ENCODE assay signal across 8 cellular contexts in the genomic region with DNA sequence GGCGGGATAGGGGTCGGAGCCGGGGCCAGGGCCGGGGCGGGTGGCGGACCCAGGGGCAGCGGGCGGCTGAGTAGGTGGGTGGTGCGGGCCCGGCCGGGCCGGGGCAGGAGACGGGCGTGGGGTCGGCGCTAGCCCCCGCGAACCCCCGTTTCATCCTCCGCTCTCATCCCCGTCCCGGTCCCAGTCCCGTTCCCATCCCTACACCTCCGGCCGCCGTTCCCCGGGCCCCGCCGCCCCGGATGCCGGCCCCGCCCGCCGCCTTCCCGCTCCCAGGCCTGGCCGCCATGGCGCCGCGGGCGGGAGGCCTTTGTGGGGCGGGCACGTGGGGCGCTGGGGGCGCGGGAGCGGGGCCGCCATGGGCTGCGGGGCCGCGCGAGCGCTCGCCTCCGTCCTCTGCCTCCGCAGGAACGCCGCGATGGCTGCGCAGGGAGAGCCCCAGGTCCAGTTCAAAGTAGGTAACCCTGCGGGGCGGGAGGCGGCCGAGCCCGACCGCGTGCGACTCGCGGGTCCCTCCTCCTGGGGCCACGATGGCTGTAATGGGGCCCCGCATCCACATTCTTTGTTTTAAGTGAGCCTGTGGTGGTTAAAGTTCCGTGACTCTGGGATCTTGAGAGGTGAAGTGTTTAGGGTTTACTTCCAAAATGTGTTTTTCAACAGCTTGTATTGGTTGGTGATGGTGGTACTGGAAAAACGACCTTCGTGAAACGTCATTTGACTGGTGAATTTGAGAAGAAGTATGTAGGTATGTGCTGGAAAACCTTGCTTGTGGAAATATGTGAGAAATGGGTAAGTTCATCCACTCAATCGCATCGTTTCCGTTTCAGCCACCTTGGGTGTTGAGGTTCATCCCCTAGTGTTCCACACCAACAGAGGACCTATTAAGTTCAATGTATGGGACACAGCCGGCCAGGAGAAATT. TPM values are rescaled to one million over a fixed set of nuclear protein-coding genes. Genes with fewer than 3 reads are reported as not detected.
DNase-seq lines count a peak whose midpoint lies in the region; ATAC-seq, FAIRE-seq and TF ChIP-seq lines count a peak whose summit lies in the region.

No MANE protein-coding gene starts in this region.

- H3K4me1 ChIP-seq in iPS-20b (ENCODE audit: insufficient read depth, low read length): peaks cover 12% of the 10 kb centered on the region
- H3K4me1 ChIP-seq in small intestine (ENCODE audit: control insufficient read depth in 2 of 2, insufficient read depth in 1 of 2, low read depth in 1 of 2, low read length in 1 of 2): no peaks in the 10 kb centered on the region

- H3K36me3 Mint-ChIP-seq in T-helper 17 cell (ENCODE audit: low read depth): no peaks in the 10 kb centered on the region
- peaks cover 52% of the 10 kb centered on the region for H3K36me3 Mint-ChIP-seq in MCF 10A (ENCODE audit: insufficient read depth, unreplicated experiment)

- no peak for FAIRE-seq in small intestine (lab: Jason Lieb, UNC)

- 0 to 1% (median 1%) methylated on average over 56 to 79 of the region's 79 CpGs for WGBS in small intestine, 3 donors

- H3K4me3 Mint-ChIP-seq in T-helper 17 cell: peak overlapping the region; percentile 94
- peak overlapping the region; percentile 88 for H3K4me3 Mint-ChIP-seq in MCF 10A (ENCODE audit: unreplicated experiment)

- DNase-seq in AG08396 (ENCODE audit: low spot score) (peak; percentile 72), T-helper 17 cell (peak; percentile 44 to 58 (median 47)), MCF 10A (ENCODE audit: unreplicated experiment) (no peak), small intestine (peak; percentile 33), NCI-H1436 (lab: John Stamatoyannopoulos, UW) (no peak)

- CTCF ChIA-PET in MCF 10A (lab: Yijun Ruan, JAX): no interaction called here

- H3K27me3 Mint-ChIP-seq in T-helper 17 cell (no peaks in the 10 kb centered on the region), MCF 10A (ENCODE audit: insufficient read depth, unreplicated experiment) (no peaks in the 10 kb centered on the region)

- no peaks in the 10 kb centered on the region for H3K27me3 ChIP-seq in iPS-20b (ENCODE audit: insufficient read depth, low read length)
- no peaks in the 10 kb centered on the region for H3K27me3 ChIP-seq in small intestine (ENCODE audit: control insufficient read depth in 2 of 2, insufficient read depth in 2 of 2, low read length in 2 of 2)

- H3K9me3 Mint-ChIP-seq in MCF 10A (ENCODE audit: unreplicated experiment): no peaks in the 10 kb centered on the region

- peaks cover 51% of the 10 kb centered on the region for H3K36me3 ChIP-seq in iPS-20b (ENCODE audit: insufficient read depth, low read depth, low read length)
- H3K36me3 ChIP-seq in small intestine (ENCODE audit: control insufficient read depth in 2 of 2, insufficient read depth in 2 of 2, low read length in 2 of 2): peaks cover 8 to 12% of the 10 kb centered on the region in 2 donors

- H3K27ac ChIP-seq in iPS-20b (ENCODE audit: low read length): peak overlapping the region; percentile 77
- peak overlapping the region; percentile 80 to 91 for H3K27ac ChIP-seq in small intestine (ENCODE audit: low read depth in 1 of 2, low read length in 1 of 2)

- H3K27ac Mint-ChIP-seq in T-helper 17 cell (peak overlapping the region; percentile 94), MCF 10A (ENCODE audit: low read depth, unreplicated experiment) (peak overlapping the region; percentile 81)

- intact Hi-C loops in MCF 10A (cut with micrococcal nuclease): no loop called here

- TSS peak; percentile 43 for BruUV-seq in MCF 10A (replicated peaks; lab: Mats Ljungman, UMichigan)

- POLR2A ChIA-PET in MCF 10A (lab: Yijun Ruan, JAX): interaction anchor here (0.7 kb wide), 1 partner anchor 603 kb away, joined by 3 read pairs; no protein-coding TSS in a partner anchor

- H3K4me3 ChIP-seq in iPS-20b (ENCODE audit: low read length): peak overlapping the region; percentile 93
- peak overlapping the region; percentile 93 to 95 for H3K4me3 ChIP-seq in small intestine (ENCODE audit: low read depth in 1 of 2, low read length in 2 of 2)

- H3K9ac ChIP-seq in iPS-20b (ENCODE audit: low read depth, low read length): peak overlapping the region; percentile 99

- TF ChIP-seq CTCF in MCF 10A (IDR thresholded peaks at IDR 0.05; ENCODE audit: unreplicated experiment): no peak

- H3K4me1 Mint-ChIP-seq in T-helper 17 cell: peaks cover 48% of the 10 kb centered on the region
- H3K4me1 Mint-ChIP-seq in MCF 10A (ENCODE audit: insufficient read depth, unreplicated experiment): peaks cover 26% of the 10 kb centered on the region

- ATAC-seq in GM18907 (IDR thresholded peaks at IDR 0.05; ENCODE audit: unreplicated experiment) (peak; percentile 39), HG03108 (IDR thresholded peaks at IDR 0.05; ENCODE audit: unreplicated experiment) (peak; percentile 26), T-helper 17 cell (peak; percentile 38)

- no peaks in the 10 kb centered on the region for H3K9me3 ChIP-seq in T-helper 17 cell (ENCODE audit: control insufficient read depth, low read length, poor library complexity, severe bottlenecking)
- H3K9me3 ChIP-seq in iPS-20b (ENCODE audit: insufficient read depth, low read depth, low read length): no peaks in the 10 kb centered on the region
- H3K9me3 ChIP-seq in small intestine (ENCODE audit: control insufficient read depth, low read depth): no peaks in the 10 kb centered on the region

RNA-seq across cellular contexts. Expression of gene RAN, which starts 0.6 kb away (rescaled TPM):
- total RNA-seq in T-helper 17 cell (100 to 1,000 TPM; 294 to 321 TPM), MCF 10A (2022) (1,362 and 1,467 TPM in 2 replicates)
- polyA plus RNA-seq in small intestine: 100 to 1,000 TPM; 241 to 577 (median 242) TPM

RNA-seq across cellular contexts. Expression of gene STX2, which starts 33.4 kb away (rescaled TPM):
- total RNA-seq in T-helper 17 cell: 10 to 100 TPM; 22.5 to 41.1 TPM
- total RNA-seq in MCF 10A (2022): 19.0 and 21.6 TPM in 2 replicates
- 1 to 10 TPM in 2 of 3 donors, under 1 TPM in 1; 0.45 to 5.7 (median 3.2) TPM for polyA plus RNA-seq in small intestine

Comparison
In these comparisons a context has a peak if more than half of its experiments do, and no peak if none do; other contexts are left out.
1. DNase-seq: peak in AG08396 (single experiment), T-helper 17 cell (3 of 3) and small intestine (single experiment); none in MCF 10A (single experiment) and NCI-H1436 (single experiment).
2. Peak in every context shown above with its lines, with median percentiles within 50 percentile points of each other: ATAC-seq.